ENCODE assay signal across 16 cellular contexts in the genomic region with DNA sequence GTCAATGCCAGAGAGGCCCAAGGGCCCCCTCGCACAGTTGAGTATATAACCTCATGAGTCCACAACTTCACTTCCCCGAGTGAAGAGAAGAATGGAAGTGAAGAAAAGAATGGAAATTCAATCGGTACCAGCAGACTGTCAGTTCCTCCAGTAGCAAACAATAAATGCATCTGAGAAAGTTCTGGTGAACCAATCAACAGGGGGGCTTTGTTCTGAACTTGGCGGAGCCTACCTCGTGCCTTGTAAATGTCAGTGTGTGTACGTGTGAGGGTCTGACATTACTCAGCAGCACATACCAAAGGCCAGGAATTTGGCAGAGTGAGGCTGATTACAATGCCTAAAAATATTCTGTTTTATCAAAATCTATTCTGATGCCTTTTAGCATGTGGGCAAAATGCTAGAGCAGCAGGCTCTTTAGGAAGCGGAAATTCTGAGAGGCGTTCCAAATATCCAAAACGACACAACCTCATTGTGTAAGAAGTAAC.
DNase-seq lines count a peak whose midpoint lies in the region; ATAC-seq and TF ChIP-seq lines count a peak whose summit lies in the region.
"Had no signal": no experiment of that assay in that cellular context is flagged by ENCODE, and none has a peak within 500 bp of the region (broad histone marks: within the 10 kb centered on the region; RNA-seq: fewer than 3 reads in every experiment).

No MANE protein-coding gene starts in this region.

- ATAC-seq in thoracic aorta (ENCODE audit: insufficient number of reproducible peaks, low FRiP score, low read depth) = peak; percentile 83
- ATAC-seq: activated CD8-positive, alpha-beta T cell treated with anti-CD3 and anti-CD28 coated beads for 36 hours; activated naive CD8-positive, alpha-beta T cell treated with anti-CD3 and anti-CD28 coated beads, Interleukin-2, amount 50 U/mL, for 24 hours; naive thymus-derived CD8-positive, alpha-beta T cell had no signal

- no peak overlapping the region for H2BK15ac ChIP-seq in mesendoderm (replicated peaks; ENCODE audit: low read depth)

- no peak for TF ChIP-seq CTCF in thoracic aorta (IDR thresholded peaks at IDR 0.05)
- TF ChIP-seq CTCF in nephron progenitor cell (IDR thresholded peaks at IDR 0.05) = no peak

- H3K23ac ChIP-seq in mesendoderm (ENCODE audit: low read length) = no peak overlapping the region

- no peak overlapping the region for H2BK120ac ChIP-seq in mesendoderm (ENCODE audit: low read depth, low read length)

- no peaks in the 10 kb centered on the region for H3K9me3 Mint-ChIP-seq in nephron progenitor cell
- H3K9me3 Mint-ChIP-seq in T-helper 2 cell treated with Interferon-gamma antibody and Interleukin-4, amounts not matched to agents 5 μg/mL and 100 μg/mL, for 36 hours = no peaks in the 10 kb centered on the region
- H3K9me3 Mint-ChIP-seq in activated CD4-positive, alpha-beta memory T cell treated with anti-CD3 and anti-CD28 coated beads, Interleukin-2, amount 10 ng/mL, durations not matched to agents 7 days and 5 days = no peaks in the 10 kb centered on the region
- H3K9me3 Mint-ChIP-seq: activated CD8-positive, alpha-beta T cell treated with anti-CD3 and anti-CD28 coated beads for 36 hours; activated naive CD8-positive, alpha-beta T cell treated with anti-CD3 and anti-CD28 coated beads, Interleukin-2, amount 50 U/mL, for 24 hours; naive thymus-derived CD8-positive, alpha-beta T cell had no signal

- H3K27ac ChIP-seq in mesendoderm (ENCODE audit: low read depth, low read length) = no peak overlapping the region
- peak overlapping the region; percentile 96 to 97 for H3K27ac ChIP-seq in thoracic aorta
- H3K27ac ChIP-seq: SJCRH30 had no signal

- no peak overlapping the region for H3K4ac ChIP-seq in mesendoderm (ENCODE audit: low read depth, low read length)

- H3K27me3 Mint-ChIP-seq in nephron progenitor cell (ENCODE audit: low read depth, poor library complexity) = peaks cover 10% of the 10 kb centered on the region
- H3K27me3 Mint-ChIP-seq in T-helper 2 cell treated with Interferon-gamma antibody and Interleukin-4, amounts not matched to agents 5 μg/mL and 100 μg/mL, for 36 hours (ENCODE audit: low read depth) = no peaks in the 10 kb centered on the region
- no peaks in the 10 kb centered on the region for H3K27me3 Mint-ChIP-seq in activated CD4-positive, alpha-beta memory T cell treated with anti-CD3 and anti-CD28 coated beads, Interleukin-2, amount 10 ng/mL, durations not matched to agents 7 days and 5 days
- H3K27me3 Mint-ChIP-seq: activated CD8-positive, alpha-beta T cell treated with anti-CD3 and anti-CD28 coated beads for 36 hours; activated naive CD8-positive, alpha-beta T cell treated with anti-CD3 and anti-CD28 coated beads, Interleukin-2, amount 50 U/mL, for 24 hours; naive thymus-derived CD8-positive, alpha-beta T cell had no signal

- WGBS in mesendoderm (ENCODE audit: extremely low coverage, insufficient coverage, low lambda C conversion rate) = no CpG with 5 or more reads among the region's 9 CpGs

- no peak overlapping the region for H4K8ac ChIP-seq in mesendoderm (ENCODE audit: low read depth, low read length)

- H3K9me3 ChIP-seq in thoracic aorta = no peaks in the 10 kb centered on the region
- H3K9me3 ChIP-seq: SJCRH30 had no signal

- no peak overlapping the region for H4K5ac ChIP-seq in mesendoderm (ENCODE audit: low read length)

- no peak overlapping the region for H3K27ac Mint-ChIP-seq in nephron progenitor cell
- H3K27ac Mint-ChIP-seq in T-helper 2 cell treated with Interferon-gamma antibody and Interleukin-4, amounts not matched to agents 5 μg/mL and 100 μg/mL, for 36 hours = no peak overlapping the region
- no peak overlapping the region for H3K27ac Mint-ChIP-seq in activated CD4-positive, alpha-beta memory T cell treated with anti-CD3 and anti-CD28 coated beads, Interleukin-2, amount 10 ng/mL, durations not matched to agents 7 days and 5 days
- H3K27ac Mint-ChIP-seq: activated CD8-positive, alpha-beta T cell treated with anti-CD3 and anti-CD28 coated beads for 36 hours; activated naive CD8-positive, alpha-beta T cell treated with anti-CD3 and anti-CD28 coated beads, Interleukin-2, amount 50 U/mL, for 24 hours; naive thymus-derived CD8-positive, alpha-beta T cell had no signal

- H3K4me3 ChIP-seq in mesendoderm (ENCODE audit: low read length) = no peak overlapping the region
- peak overlapping the region; percentile 1 for H3K4me3 ChIP-seq in thoracic aorta
- H3K4me3 ChIP-seq: SJCRH30 had no signal

- H3K36me3 ChIP-seq in mesendoderm (ENCODE audit: control insufficient read depth, insufficient read depth, low read length) (no peaks in the 10 kb centered on the region), thoracic aorta (no peaks in the 10 kb centered on the region)
- H3K36me3 ChIP-seq: SJCRH30 had no signal

- no peak overlapping the region for H2AK5ac ChIP-seq in mesendoderm (ENCODE audit: low read length)

- DNase-seq in HS-27A (ENCODE audit: low read depth) = peak; percentile 88
- DNase-seq in fibroblast of gingiva (ENCODE audit: low read depth) = peak; percentile 61
- DNase-seq in mesendoderm = peak; percentile 22
- DNase-seq in thoracic aorta (ENCODE audit: low spot score) = peak; percentile 60
- DNase-seq in nephron progenitor cell = no peak
- DNase-seq in T-helper 2 cell treated with Interferon-gamma antibody and Interleukin-4, amounts not matched to agents 5 μg/mL and 100 μg/mL, for 36 hours (ENCODE audit: low spot score) = no peak
- DNase-seq in activated CD4-positive, alpha-beta memory T cell treated with anti-CD3 and anti-CD28 coated beads, Interleukin-2, amount 10 ng/mL, durations not matched to agents 7 days and 5 days = no peak
- no peak for DNase-seq in effector CD8-positive, alpha-beta T cell (lab: John Stamatoyannopoulos, UW)
- DNase-seq: activated CD8-positive, alpha-beta T cell treated with anti-CD3 and anti-CD28 coated beads for 36 hours; activated naive CD8-positive, alpha-beta T cell treated with anti-CD3 and anti-CD28 coated beads, Interleukin-2, amount 50 U/mL, for 24 hours; DMS153; glutamatergic neuron; naive thymus-derived CD8-positive, alpha-beta T cell; NCI-H2171; SJCRH30; stimulated activated CD4-positive, alpha-beta T cell treated with anti-CD3 and anti-CD28 coated beads, Interleukin-4, amount 100 ng/mL, for 24 hours had no signal

- no peak overlapping the region for H3K18ac ChIP-seq in mesendoderm (ENCODE audit: low read length)

- POLR2A ChIA-PET in activated CD4-positive, alpha-beta memory T cell treated with anti-CD3 and anti-CD28 coated beads, Interleukin-2, amount 10 ng/mL, durations not matched to agents 7 days and 5 days (lab: Charles Lee) = no interaction called here

- H3K79me1 ChIP-seq in mesendoderm (ENCODE audit: low read length) = no peaks in the 10 kb centered on the region

- no peaks in the 10 kb centered on the region for H3K79me2 ChIP-seq in mesendoderm (ENCODE audit: control insufficient read depth, insufficient read depth, low read length)

- no peaks in the 10 kb centered on the region for H3K36me3 Mint-ChIP-seq in nephron progenitor cell (ENCODE audit: low read depth)
- H3K36me3 Mint-ChIP-seq in T-helper 2 cell treated with Interferon-gamma antibody and Interleukin-4, amounts not matched to agents 5 μg/mL and 100 μg/mL, for 36 hours (ENCODE audit: low read depth) = no peaks in the 10 kb centered on the region
- peaks cover 6% of the 10 kb centered on the region for H3K36me3 Mint-ChIP-seq in activated CD4-positive, alpha-beta memory T cell treated with anti-CD3 and anti-CD28 coated beads, Interleukin-2, amount 10 ng/mL, durations not matched to agents 7 days and 5 days (ENCODE audit: low read depth)

- H3K4me3 Mint-ChIP-seq in nephron progenitor cell = no peak overlapping the region
- H3K4me3 Mint-ChIP-seq in T-helper 2 cell treated with Interferon-gamma antibody and Interleukin-4, amounts not matched to agents 5 μg/mL and 100 μg/mL, for 36 hours = no peak overlapping the region
- no peak overlapping the region for H3K4me3 Mint-ChIP-seq in activated CD4-positive, alpha-beta memory T cell treated with anti-CD3 and anti-CD28 coated beads, Interleukin-2, amount 10 ng/mL, durations not matched to agents 7 days and 5 days
- H3K4me3 Mint-ChIP-seq: activated CD8-positive, alpha-beta T cell treated with anti-CD3 and anti-CD28 coated beads for 36 hours; activated naive CD8-positive, alpha-beta T cell treated with anti-CD3 and anti-CD28 coated beads, Interleukin-2, amount 50 U/mL, for 24 hours; naive thymus-derived CD8-positive, alpha-beta T cell had no signal

- H2BK5ac ChIP-seq in mesendoderm (ENCODE audit: low read length) = no peak overlapping the region

- H3K56ac ChIP-seq in mesendoderm (ENCODE audit: low read length) = no peak overlapping the region

- H3K4me1 ChIP-seq in mesendoderm (ENCODE audit: control insufficient read depth, low read depth, low read length) = no peaks in the 10 kb centered on the region
- H3K4me1 ChIP-seq in thoracic aorta (ENCODE audit: control insufficient read depth in 1 of 2, low read depth in 2 of 2) = peaks cover 10 to 58% of the 10 kb centered on the region in 2 donors
- H3K4me1 ChIP-seq: SJCRH30 had no signal

- CTCF ChIA-PET in activated CD4-positive, alpha-beta memory T cell treated with anti-CD3 and anti-CD28 coated beads, Interleukin-2, amount 10 ng/mL, durations not matched to agents 7 days and 5 days (lab: Charles Lee) = interaction anchor here (3.3 kb wide), 1 partner anchor 9 kb away, joined by 19 read pairs; no protein-coding TSS in a partner anchor

- H3K27me3 ChIP-seq in mesendoderm (ENCODE audit: insufficient read depth, low read length, poor library complexity) (no peaks in the 10 kb centered on the region), thoracic aorta (replicated peaks; ENCODE audit: insufficient read depth) (no peaks in the 10 kb centered on the region)
- H3K27me3 ChIP-seq: SJCRH30 had no signal

- no peak overlapping the region for H3K4me2 ChIP-seq in mesendoderm (ENCODE audit: low read length)

- no peak overlapping the region for H3K9ac ChIP-seq in mesendoderm (ENCODE audit: low read length)

- H3K4me1 Mint-ChIP-seq in nephron progenitor cell = no peaks in the 10 kb centered on the region
- no peaks in the 10 kb centered on the region for H3K4me1 Mint-ChIP-seq in T-helper 2 cell treated with Interferon-gamma antibody and Interleukin-4, amounts not matched to agents 5 μg/mL and 100 μg/mL, for 36 hours (ENCODE audit: low read depth)
- no peaks in the 10 kb centered on the region for H3K4me1 Mint-ChIP-seq in activated CD4-positive, alpha-beta memory T cell treated with anti-CD3 and anti-CD28 coated beads, Interleukin-2, amount 10 ng/mL, durations not matched to agents 7 days and 5 days
- H3K4me1 Mint-ChIP-seq: activated naive CD8-positive, alpha-beta T cell treated with anti-CD3 and anti-CD28 coated beads, Interleukin-2, amount 50 U/mL, for 24 hours; naive thymus-derived CD8-positive, alpha-beta T cell had no signal

Comparison
In these comparisons a context has a peak if more than half of its experiments do, and no peak if none do; other contexts are left out.
1. DNase-seq: peak in HS-27A (single experiment), fibroblast of gingiva (single experiment), mesendoderm (single experiment) and thoracic aorta (single experiment); none in nephron progenitor cell (single experiment), T-helper 2 cell treated with Interferon-gamma antibody and Interleukin-4, amounts not matched to agents 5 μg/mL and 100 μg/mL, for 36 hours (single experiment), activated CD4-positive, alpha-beta memory T cell treated with anti-CD3 and anti-CD28 coated beads, Interleukin-2, amount 10 ng/mL, durations not matched to agents 7 days and 5 days (single experiment) and effector CD8-positive, alpha-beta T cell (single experiment).